17 cellular contexts compared by ENCODE assay signal in genomic region chr2:225779829-225780228, GRCh38.
DNase-seq lines count a peak whose midpoint lies in the region; ATAC-seq and TF ChIP-seq lines count a peak whose summit lies in the region.
"Had no signal": no experiment of that assay in that cellular context is flagged by ENCODE, and none has a peak within 500 bp of the region (broad histone marks: within the 10 kb centered on the region; RNA-seq: fewer than 3 reads in every experiment).

No MANE protein-coding gene starts in this region.

- TF ChIP-seq CTCF in AG10803 (conservative IDR thresholded peaks at IDR 0.05; ENCODE audit: low read length), result no peak

- H3K4me3 ChIP-seq in AG10803 (ENCODE audit: low read length), result no peak overlapping the region
- H3K4me3 ChIP-seq: K562 had no signal

- DNase-seq in AG10803 (ENCODE audit: low read depth) (peak; percentile 40), LHCN-M2 (ENCODE audit: low read depth) (peak; percentile 77), brain pericyte (ENCODE audit: low read depth, low spot score) (peak; percentile 4), myocyte (ENCODE audit: low read depth) (peak; percentile 87), NCI-H2029 treated with DMSO at 0.1 percent for 48 hours (lab: John Stamatoyannopoulos, UW) (no peak), D341Med (ENCODE audit: low spot score) (no peak)
- DNase-seq: COR-L47, EL, NCI-H1048, NCI-H1436 treated with DMSO at 0.1 percent for 48 hours, NCI-H2081, NCI-H510A, NCI-H774 had no signal

- ATAC-seq in GM21528 (IDR thresholded peaks at IDR 0.05; ENCODE audit: low FRiP score, unreplicated experiment) (no peak), GM19395 (IDR thresholded peaks at IDR 0.05; ENCODE audit: unreplicated experiment) (no peak)
- ATAC-seq: HCT116, K562 had no signal

Comparison
In these comparisons a context has a peak if more than half of its experiments do, and no peak if none do; other contexts are left out.
1. DNase-seq: peak in AG10803 (single experiment), LHCN-M2 (single experiment), brain pericyte (single experiment) and myocyte (single experiment); none in NCI-H2029 treated with DMSO at 0.1 percent for 48 hours (single experiment) and D341Med (single experiment).